Comparison of ENCODE assay signal across 14 cellular contexts in the genomic region with DNA sequence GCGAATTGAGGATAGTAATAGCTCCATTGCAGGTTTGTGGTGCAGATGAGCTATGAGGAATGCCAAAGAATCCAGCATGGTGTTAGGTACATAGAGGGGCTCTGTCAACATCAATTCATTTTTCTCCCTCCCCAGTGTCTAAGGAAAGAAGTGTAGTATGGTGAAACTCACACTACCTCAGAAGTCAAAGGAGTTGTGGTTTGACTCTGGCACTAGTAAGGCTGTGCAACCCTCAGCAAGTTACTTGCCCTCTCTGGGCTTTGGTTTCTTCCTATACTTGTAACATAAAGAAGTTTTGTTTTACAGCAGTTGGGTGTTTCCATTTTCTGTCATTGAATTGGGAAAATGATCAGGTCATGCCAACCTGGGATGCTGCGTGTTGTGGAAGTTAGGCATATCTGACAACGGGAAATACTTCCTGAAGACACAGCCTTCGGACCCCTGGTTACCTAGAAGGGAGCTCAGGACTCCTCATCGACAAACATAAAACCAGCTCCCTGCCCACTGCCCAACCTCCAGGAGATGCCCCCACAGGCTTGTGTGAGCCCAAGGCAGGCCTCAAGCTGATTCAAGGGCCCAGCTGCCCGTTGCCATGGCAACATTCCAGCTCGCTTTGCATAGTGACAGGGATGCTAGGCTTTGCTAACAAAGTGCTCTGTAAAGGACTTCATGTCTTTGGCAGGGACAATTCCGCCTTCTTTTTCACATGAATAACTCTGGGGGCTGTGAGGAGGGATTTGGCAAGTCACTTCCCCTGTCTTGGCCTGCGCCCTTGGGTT.
A peak's percentile ranks its signal among the peaks of the same experiment; 100 is the strongest.
DNase-seq lines count a peak whose midpoint lies in the region; ATAC-seq lines count a peak whose summit lies in the region.
"Had no signal": no experiment of that assay in that cellular context is flagged by ENCODE, and none has a peak within 500 bp of the region (broad histone marks: within the 10 kb centered on the region; RNA-seq: fewer than 3 reads in every experiment).

No MANE protein-coding gene starts in this region.

- H3K4me3 ChIP-seq in Karpas-422 (ENCODE audit: low read length) = no peak overlapping the region
- H3K4me3 ChIP-seq: hepatocyte, SJSA1 had no signal

- H2AFZ ChIP-seq in Karpas-422 (ENCODE audit: low read length) = no peak overlapping the region
- H2AFZ ChIP-seq: hepatocyte had no signal

- no peak for ATAC-seq in HG03565 (IDR thresholded peaks at IDR 0.05; ENCODE audit: unreplicated experiment)
- no peak for ATAC-seq in GM19463 (IDR thresholded peaks at IDR 0.05; ENCODE audit: unreplicated experiment)

- intact Hi-C loops in activated CD4-positive, alpha-beta T cell treated with anti-CD3 and anti-CD28 coated beads, Interleukin-2, amount 10 ng/mL, durations not matched to agents 24 days and 14 days (cut with micrococcal nuclease) = no loop called here

- H4K20me1 ChIP-seq in Karpas-422 (ENCODE audit: insufficient read depth, low read depth, low read length) = no peaks in the 10 kb centered on the region

- DNase-seq in C1 segment of cervical spinal cord (lab: John Stamatoyannopoulos, UW) (peak in 11 of 14 donors; percentile 1 to 51 (median 23)), Karpas-422 (peak; percentile 65), astrocyte of the hippocampus (ENCODE audit: low read depth, low spot score) (peak; percentile 52), lung microvascular endothelial cell (ENCODE audit: low read depth in 2 of 2) (peak; percentile 45 to 84), AG20443 (ENCODE audit: low spot score) (no peak)
- no peak for DNase-seq in activated CD4-positive, alpha-beta T cell treated with anti-CD3 and anti-CD28 coated beads, Interleukin-2, amount 10 ng/mL, durations not matched to agents 24 days and 14 days
- DNase-seq: activated effector memory CD4-positive, alpha-beta T cell treated with anti-CD3 and anti-CD28 coated beads, Interleukin-2, amount 50 U/mL, for 16 hours; CD4-positive, CD25-positive, alpha-beta regulatory T cell; NCI-H187 had no signal

- H3K27ac ChIP-seq in Karpas-422 (ENCODE audit: low read length) = no peak overlapping the region
- H3K27ac ChIP-seq: hepatocyte had no signal

- H3K79me2 ChIP-seq in Karpas-422 (ENCODE audit: low read length) = no peaks in the 10 kb centered on the region
- H3K79me2 ChIP-seq: hepatocyte had no signal

- H3K36me3 Mint-ChIP-seq in activated CD4-positive, alpha-beta T cell treated with anti-CD3 and anti-CD28 coated beads, Interleukin-2, amount 10 ng/mL, durations not matched to agents 24 days and 14 days (ENCODE audit: low read depth) = no peaks in the 10 kb centered on the region
- H3K36me3 Mint-ChIP-seq: CD4-positive, CD25-positive, alpha-beta regulatory T cell had no signal

- H3K36me3 ChIP-seq in Karpas-422 (ENCODE audit: insufficient read depth, low read length) = no peaks in the 10 kb centered on the region
- H3K36me3 ChIP-seq: SJSA1 had no signal

- H3K27ac Mint-ChIP-seq in activated CD4-positive, alpha-beta T cell treated with anti-CD3 and anti-CD28 coated beads, Interleukin-2, amount 10 ng/mL, durations not matched to agents 24 days and 14 days = no peak overlapping the region
- H3K27ac Mint-ChIP-seq: CD4-positive, CD25-positive, alpha-beta regulatory T cell; stimulated activated naive CD8-positive, alpha-beta T cell treated with anti-CD3 and anti-CD28 coated beads, Interleukin-15, Interleukin-2, amounts not matched to agents 100 ng/mL and 50 ng/mL, for 24 hours had no signal

- peaks cover 4% of the 10 kb centered on the region; the same call in 1 of the 2 replicates for H3K4me1 ChIP-seq in Karpas-422 (ENCODE audit: low read length)

- H3K9me3 ChIP-seq in Karpas-422 (ENCODE audit: low read length) = no peaks in the 10 kb centered on the region
- H3K9me3 ChIP-seq: SJSA1 had no signal

- H3K4me3 Mint-ChIP-seq in activated CD4-positive, alpha-beta T cell treated with anti-CD3 and anti-CD28 coated beads, Interleukin-2, amount 10 ng/mL, durations not matched to agents 24 days and 14 days = no peak overlapping the region
- H3K4me3 Mint-ChIP-seq: CD4-positive, CD25-positive, alpha-beta regulatory T cell; stimulated activated naive CD8-positive, alpha-beta T cell treated with anti-CD3 and anti-CD28 coated beads, Interleukin-15, Interleukin-2, amounts not matched to agents 100 ng/mL and 50 ng/mL, for 24 hours had no signal

- H3K4me1 Mint-ChIP-seq in activated CD4-positive, alpha-beta T cell treated with anti-CD3 and anti-CD28 coated beads, Interleukin-2, amount 10 ng/mL, durations not matched to agents 24 days and 14 days = no peaks in the 10 kb centered on the region

- H3K9me2 ChIP-seq in Karpas-422 (replicated peaks; ENCODE audit: insufficient read depth, low read length) = no peaks in the 10 kb centered on the region

- H3K9me3 Mint-ChIP-seq in activated CD4-positive, alpha-beta T cell treated with anti-CD3 and anti-CD28 coated beads, Interleukin-2, amount 10 ng/mL, durations not matched to agents 24 days and 14 days = no peaks in the 10 kb centered on the region
- H3K9me3 Mint-ChIP-seq: stimulated activated naive CD8-positive, alpha-beta T cell treated with anti-CD3 and anti-CD28 coated beads, Interleukin-15, Interleukin-2, amounts not matched to agents 100 ng/mL and 50 ng/mL, for 24 hours had no signal

- H3K27me3 ChIP-seq in Karpas-422 (ENCODE audit: low read length) = no peaks in the 10 kb centered on the region
- H3K27me3 ChIP-seq: hepatocyte, SJSA1 had no signal

- H3K4me2 ChIP-seq in Karpas-422 (ENCODE audit: low read depth, low read length, poor library complexity, severe bottlenecking) = no peak overlapping the region
- H3K4me2 ChIP-seq: hepatocyte had no signal

- H3K9ac ChIP-seq in Karpas-422 (ENCODE audit: low read length) = no peak overlapping the region

- peaks cover 22% of the 10 kb centered on the region for H3K27me3 Mint-ChIP-seq in activated CD4-positive, alpha-beta T cell treated with anti-CD3 and anti-CD28 coated beads, Interleukin-2, amount 10 ng/mL, durations not matched to agents 24 days and 14 days
- H3K27me3 Mint-ChIP-seq: stimulated activated naive CD8-positive, alpha-beta T cell treated with anti-CD3 and anti-CD28 coated beads, Interleukin-15, Interleukin-2, amounts not matched to agents 100 ng/mL and 50 ng/mL, for 24 hours had no signal

Comparison
In these comparisons a context has a peak if more than half of its experiments do, and no peak if none do; other contexts are left out.
1. DNase-seq: peak in C1 segment of cervical spinal cord (11 of 14), Karpas-422 (single experiment), astrocyte of the hippocampus (single experiment) and lung microvascular endothelial cell (2 of 2); none in activated CD4-positive, alpha-beta T cell treated with anti-CD3 and anti-CD28 coated beads, Interleukin-2, amount 10 ng/mL, durations not matched to agents 24 days and 14 days (single experiment) and AG20443 (single experiment).